Comparison of ENCODE assay signal across 1 cellular context in genomic region chr15:66679657-66680108, GRCh38.
TF ChIP-seq lines count a peak whose summit lies in the region.

No MANE protein-coding gene starts in this region.

TF ChIP-seq in K562, 482 proteins besides CTCF, POLR2A, EP300 and RAD21 (continued from another document and continues in another):
- no peak for TF ChIP-seq ELF2 (CRISPR knock-in tag; IDR thresholded peaks at IDR 0.05)
- TF ChIP-seq NONO (IDR thresholded peaks at IDR 0.05; ENCODE audit: low read depth in 2 of 2, low read length in 1 of 2): peak in 1 of 2 experiments; percentile 88; a peak in 2 of 4 replicates
- TF ChIP-seq, protein P1, sequence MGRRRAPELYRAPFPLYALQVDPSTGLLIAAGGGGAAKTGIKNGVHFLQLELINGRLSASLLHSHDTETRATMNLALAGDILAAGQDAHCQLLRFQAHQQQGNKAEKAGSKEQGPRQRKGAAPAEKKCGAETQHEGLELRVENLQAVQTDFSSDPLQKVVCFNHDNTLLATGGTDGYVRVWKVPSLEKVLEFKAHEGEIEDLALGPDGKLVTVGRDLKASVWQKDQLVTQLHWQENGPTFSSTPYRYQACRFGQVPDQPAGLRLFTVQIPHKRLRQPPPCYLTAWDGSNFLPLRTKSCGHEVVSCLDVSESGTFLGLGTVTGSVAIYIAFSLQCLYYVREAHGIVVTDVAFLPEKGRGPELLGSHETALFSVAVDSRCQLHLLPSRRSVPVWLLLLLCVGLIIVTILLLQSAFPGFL (CRISPR knock-in tag; IDR thresholded peaks at IDR 0.05): no peak
- TF ChIP-seq RREB1 (CRISPR knock-in tag; IDR thresholded peaks at IDR 0.05): peak; percentile 13; the same call in 1 of the 2 replicates
- peak; percentile 91 for TF ChIP-seq PML (IDR thresholded peaks at IDR 0.05; ENCODE audit: low read length)
- peak; percentile 96 for TF ChIP-seq SMARCA4 (IDR thresholded peaks at IDR 0.05)
- peak; percentile 93 for TF ChIP-seq DMBX1 (CRISPR knock-in tag; IDR thresholded peaks at IDR 0.05; ENCODE audit: borderline replicate concordance)
- no peak for TF ChIP-seq KHSRP (IDR thresholded peaks at IDR 0.05)
- peak; percentile 24; the same call in 1 of the 2 replicates for TF ChIP-seq MAFK (IDR thresholded peaks at IDR 0.05; ENCODE audit: low read length)
- TF ChIP-seq, protein P2, sequence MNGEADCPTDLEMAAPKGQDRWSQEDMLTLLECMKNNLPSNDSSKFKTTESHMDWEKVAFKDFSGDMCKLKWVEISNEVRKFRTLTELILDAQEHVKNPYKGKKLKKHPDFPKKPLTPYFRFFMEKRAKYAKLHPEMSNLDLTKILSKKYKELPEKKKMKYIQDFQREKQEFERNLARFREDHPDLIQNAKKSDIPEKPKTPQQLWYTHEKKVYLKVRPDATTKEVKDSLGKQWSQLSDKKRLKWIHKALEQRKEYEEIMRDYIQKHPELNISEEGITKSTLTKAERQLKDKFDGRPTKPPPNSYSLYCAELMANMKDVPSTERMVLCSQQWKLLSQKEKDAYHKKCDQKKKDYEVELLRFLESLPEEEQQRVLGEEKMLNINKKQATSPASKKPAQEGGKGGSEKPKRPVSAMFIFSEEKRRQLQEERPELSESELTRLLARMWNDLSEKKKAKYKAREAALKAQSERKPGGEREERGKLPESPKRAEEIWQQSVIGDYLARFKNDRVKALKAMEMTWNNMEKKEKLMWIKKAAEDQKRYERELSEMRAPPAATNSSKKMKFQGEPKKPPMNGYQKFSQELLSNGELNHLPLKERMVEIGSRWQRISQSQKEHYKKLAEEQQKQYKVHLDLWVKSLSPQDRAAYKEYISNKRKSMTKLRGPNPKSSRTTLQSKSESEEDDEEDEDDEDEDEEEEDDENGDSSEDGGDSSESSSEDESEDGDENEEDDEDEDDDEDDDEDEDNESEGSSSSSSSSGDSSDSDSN (IDR thresholded peaks at IDR 0.05; ENCODE audit: borderline replicate concordance in 1 of 2, low read depth in 2 of 2, low read length in 2 of 2): peak; percentile 95 to 97
- no peak for TF ChIP-seq RBM25 (IDR thresholded peaks at IDR 0.05; ENCODE audit: low read depth, low read length, severe bottlenecking)
- TF ChIP-seq CHCHD3 (CRISPR knock-in tag; IDR thresholded peaks at IDR 0.05): no peak
- peak; percentile 77; the same call in 1 of the 2 replicates for TF ChIP-seq RUNX1 (IDR thresholded peaks at IDR 0.05; ENCODE audit: low read depth)
- TF ChIP-seq ZBTB26 (CRISPR knock-in tag; IDR thresholded peaks at IDR 0.05): no peak
- TF ChIP-seq NFE2L1 (tag; IDR thresholded peaks at IDR 0.05; ENCODE audit: borderline replicate concordance, low read depth): no peak
- TF ChIP-seq, protein P3, sequence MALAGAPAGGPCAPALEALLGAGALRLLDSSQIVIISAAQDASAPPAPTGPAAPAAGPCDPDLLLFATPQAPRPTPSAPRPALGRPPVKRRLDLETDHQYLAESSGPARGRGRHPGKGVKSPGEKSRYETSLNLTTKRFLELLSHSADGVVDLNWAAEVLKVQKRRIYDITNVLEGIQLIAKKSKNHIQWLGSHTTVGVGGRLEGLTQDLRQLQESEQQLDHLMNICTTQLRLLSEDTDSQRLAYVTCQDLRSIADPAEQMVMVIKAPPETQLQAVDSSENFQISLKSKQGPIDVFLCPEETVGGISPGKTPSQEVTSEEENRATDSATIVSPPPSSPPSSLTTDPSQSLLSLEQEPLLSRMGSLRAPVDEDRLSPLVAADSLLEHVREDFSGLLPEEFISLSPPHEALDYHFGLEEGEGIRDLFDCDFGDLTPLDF (CRISPR knock-in tag; IDR thresholded peaks at IDR 0.05): no peak
- TF ChIP-seq ZC3H11A (IDR thresholded peaks at IDR 0.05; ENCODE audit: low read depth, low read length): no peak
- no peak for TF ChIP-seq PTTG1 (tag; IDR thresholded peaks at IDR 0.05; ENCODE audit: low read depth)
- TF ChIP-seq, protein P4, sequence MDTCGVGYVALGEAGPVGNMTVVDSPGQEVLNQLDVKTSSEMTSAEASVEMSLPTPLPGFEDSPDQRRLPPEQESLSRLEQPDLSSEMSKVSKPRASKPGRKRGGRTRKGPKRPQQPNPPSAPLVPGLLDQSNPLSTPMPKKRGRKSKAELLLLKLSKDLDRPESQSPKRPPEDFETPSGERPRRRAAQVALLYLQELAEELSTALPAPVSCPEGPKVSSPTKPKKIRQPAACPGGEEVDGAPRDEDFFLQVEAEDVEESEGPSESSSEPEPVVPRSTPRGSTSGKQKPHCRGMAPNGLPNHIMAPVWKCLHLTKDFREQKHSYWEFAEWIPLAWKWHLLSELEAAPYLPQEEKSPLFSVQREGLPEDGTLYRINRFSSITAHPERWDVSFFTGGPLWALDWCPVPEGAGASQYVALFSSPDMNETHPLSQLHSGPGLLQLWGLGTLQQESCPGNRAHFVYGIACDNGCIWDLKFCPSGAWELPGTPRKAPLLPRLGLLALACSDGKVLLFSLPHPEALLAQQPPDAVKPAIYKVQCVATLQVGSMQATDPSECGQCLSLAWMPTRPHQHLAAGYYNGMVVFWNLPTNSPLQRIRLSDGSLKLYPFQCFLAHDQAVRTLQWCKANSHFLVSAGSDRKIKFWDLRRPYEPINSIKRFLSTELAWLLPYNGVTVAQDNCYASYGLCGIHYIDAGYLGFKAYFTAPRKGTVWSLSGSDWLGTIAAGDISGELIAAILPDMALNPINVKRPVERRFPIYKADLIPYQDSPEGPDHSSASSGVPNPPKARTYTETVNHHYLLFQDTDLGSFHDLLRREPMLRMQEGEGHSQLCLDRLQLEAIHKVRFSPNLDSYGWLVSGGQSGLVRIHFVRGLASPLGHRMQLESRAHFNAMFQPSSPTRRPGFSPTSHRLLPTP (IDR thresholded peaks at IDR 0.05; ENCODE audit: borderline replicate concordance, extremely low read depth, insufficient read length): no peak
- TF ChIP-seq, protein P5, sequence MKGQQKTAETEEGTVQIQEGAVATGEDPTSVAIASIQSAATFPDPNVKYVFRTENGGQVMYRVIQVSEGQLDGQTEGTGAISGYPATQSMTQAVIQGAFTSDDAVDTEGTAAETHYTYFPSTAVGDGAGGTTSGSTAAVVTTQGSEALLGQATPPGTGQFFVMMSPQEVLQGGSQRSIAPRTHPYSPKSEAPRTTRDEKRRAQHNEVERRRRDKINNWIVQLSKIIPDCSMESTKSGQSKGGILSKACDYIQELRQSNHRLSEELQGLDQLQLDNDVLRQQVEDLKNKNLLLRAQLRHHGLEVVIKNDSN (CRISPR knock-in tag; IDR thresholded peaks at IDR 0.05): no peak
- TF ChIP-seq, protein P6, sequence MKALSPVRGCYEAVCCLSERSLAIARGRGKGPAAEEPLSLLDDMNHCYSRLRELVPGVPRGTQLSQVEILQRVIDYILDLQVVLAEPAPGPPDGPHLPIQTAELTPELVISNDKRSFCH (CRISPR knock-in tag; IDR thresholded peaks at IDR 0.05): no peak
- TF ChIP-seq, protein P6 (tag; IDR thresholded peaks at IDR 0.05): 0 out of 2 replicates have a peak, but pooled peaks have one; percentile 65
- no peak for TF ChIP-seq RERE (CRISPR knock-in tag; IDR thresholded peaks at IDR 0.05; ENCODE audit: borderline replicate concordance)
- TF ChIP-seq HNRNPK (IDR thresholded peaks at IDR 0.05; ENCODE audit: low read depth, low read length, poor library complexity, severe bottlenecking): no peak
- no peak for TF ChIP-seq NR4A1 (CRISPR knock-in tag; IDR thresholded peaks at IDR 0.05)
- TF ChIP-seq NR4A1 (tag; IDR thresholded peaks at IDR 0.05): peak; percentile 82
- TF ChIP-seq YY1 (IDR thresholded peaks at IDR 0.05; ENCODE audit: borderline replicate concordance in 1 of 3, control insufficient read depth in 1 of 3, extremely low read depth in 1 of 3, insufficient read depth in 3 of 3, insufficient read length in 1 of 3, insufficient replicate concordance in 2 of 3, low read depth in 1 of 3, low read length in 2 of 3): peak in 2 of 3 experiments; percentile 9 to 27
- TF ChIP-seq CHD1 (IDR thresholded peaks at IDR 0.05; ENCODE audit: low read length): no peak
- TF ChIP-seq NCOA4 (IDR thresholded peaks at IDR 0.05; ENCODE audit: partially characterized antibody): no peak
- TF ChIP-seq ZNF354B (CRISPR knock-in tag; IDR thresholded peaks at IDR 0.05): no peak
- no peak for TF ChIP-seq ZNF408 (CRISPR knock-in tag; IDR thresholded peaks at IDR 0.05; ENCODE audit: low read depth)
- peak; percentile 37; the same call in 1 of the 2 replicates for TF ChIP-seq DEAF1 (CRISPR knock-in tag; IDR thresholded peaks at IDR 0.05)
- TF ChIP-seq LEF1 (IDR thresholded peaks at IDR 0.05): peak; percentile 96
